Comparison of ENCODE assay signal across 36 cellular contexts in genomic region chr1:245025525-245025924, GRCh38.
"Had no signal": no experiment of that assay in that cellular context is flagged by ENCODE, and none has a peak within 500 bp of the region (broad histone marks: within the 10 kb centered on the region; RNA-seq: fewer than 3 reads in every experiment).

No MANE protein-coding gene starts in this region.

- H3K36me3 ChIP-seq: MG63 had no signal

- H3K4me3 ChIP-seq: MG63 had no signal

- DNase-seq: Karpas-422, Kasumi-1, MG63, MM.1S, MV-4-11, NCI-H1048, NCI-H1092, NCI-H1092 treated with DMSO at 0.1 percent for 48 hours, NCI-H1105, NCI-H1105 treated with DMSO at 0.1 percent for 48 hours, NCI-H1417, NCI-H1417 treated with DMSO at 0.1 percent for 48 hours, NCI-H1436, NCI-H1436 treated with DMSO at 0.1 percent for 48 hours, NCI-H146, NCI-H1694, NCI-H1694 treated with DMSO at 0.1 percent for 48 hours, NCI-H187, NCI-H187 treated with DMSO at 0.1 percent for 48 hours, NCI-H1930, NCI-H2029, NCI-H2029 treated with DMSO at 0.1 percent for 48 hours, NCI-H2081, NCI-H2081 treated with DMSO at 0.1 percent for 48 hours, NCI-H2107, NCI-H2171, NCI-H2171 treated with DMSO at 0.1 percent for 48 hours, NCI-H2227 treated with DMSO at 0.1 percent for 48 hours, NCI-H226, NCI-H345, NCI-H446, NCI-H446 treated with DMSO at 0.1 percent for 48 hours, NCI-H510A, NCI-H510A treated with DMSO at 0.1 percent for 48 hours, NCI-H524, NCI-H524 treated with DMSO at 0.1 percent for 48 hours had no signal

- H3K27me3 ChIP-seq: MG63 had no signal

- H3K9me3 ChIP-seq: MG63 had no signal
